Comparison of ENCODE assay signal across 1 cellular context in genomic region chr5:150846651-150847333, GRCh38.
A peak's percentile ranks its signal among the peaks of the same experiment; 100 is the strongest.
TF ChIP-seq lines count a peak whose summit lies in the region.

No MANE protein-coding gene starts in this region.

TF ChIP-seq in HepG2, 621 proteins besides CTCF, POLR2A, EP300 and RAD21 (continued from another document and continues in another):
- TF ChIP-seq ZNF709 (CRISPR knock-in tag; IDR thresholded peaks at IDR 0.05) = peak; percentile 54; the same call in 1 of the 2 replicates
- no peak for TF ChIP-seq ZNF496 (CRISPR knock-in tag; IDR thresholded peaks at IDR 0.05; ENCODE audit: insufficient replicate concordance)
- TF ChIP-seq ZNF451 (CRISPR knock-in tag; IDR thresholded peaks at IDR 0.05) = no peak
- TF ChIP-seq ZNF547 (CRISPR knock-in tag; IDR thresholded peaks at IDR 0.05) = no peak
- TF ChIP-seq HMGA1 (CRISPR knock-in tag; conservative IDR thresholded peaks at IDR 0.05) = no peak
- no peak for TF ChIP-seq BCLAF1 (IDR thresholded peaks at IDR 0.05)
- TF ChIP-seq ZBTB40 (IDR thresholded peaks at IDR 0.05) = no peak
- no peak for TF ChIP-seq ZBTB40 (CRISPR knock-in tag; IDR thresholded peaks at IDR 0.05)
- no peak for TF ChIP-seq LCORL (IDR thresholded peaks at IDR 0.05)
- TF ChIP-seq LCORL (CRISPR knock-in tag; IDR thresholded peaks at IDR 0.05) = no peak
- no peak for TF ChIP-seq ZNF704 (CRISPR knock-in tag; IDR thresholded peaks at IDR 0.05; ENCODE audit: borderline replicate concordance)
- 0 out of 2 replicates have a peak, but pooled peaks have one; percentile 22 for TF ChIP-seq ZNF12 (CRISPR knock-in tag; IDR thresholded peaks at IDR 0.05)
- no peak for TF ChIP-seq MED13 (CRISPR knock-in tag; IDR thresholded peaks at IDR 0.05)
- TF ChIP-seq ZNF639 (CRISPR knock-in tag; conservative IDR thresholded peaks at IDR 0.05) = no peak
- no peak for TF ChIP-seq RELA (CRISPR knock-in tag; IDR thresholded peaks at IDR 0.05)
- TF ChIP-seq KLF13 (CRISPR knock-in tag; IDR thresholded peaks at IDR 0.05) = no peak
- TF ChIP-seq ATF2 (CRISPR knock-in tag; IDR thresholded peaks at IDR 0.05) = peak; percentile 75; the same call in 1 of the 2 replicates
- TF ChIP-seq REPIN1 (CRISPR knock-in tag; IDR thresholded peaks at IDR 0.05; ENCODE audit: borderline replicate concordance, low read depth) = peak; percentile 71; the same call in 1 of the 2 replicates
- no peak for TF ChIP-seq FOXA1 (IDR thresholded peaks at IDR 0.05)
- TF ChIP-seq FOXA1 (CRISPR knock-in tag; IDR thresholded peaks at IDR 0.05) = 0 out of 2 replicates have a peak, but pooled peaks have one; percentile 27
- TF ChIP-seq GTF3A (CRISPR knock-in tag; conservative IDR thresholded peaks at IDR 0.05) = no peak
- TF ChIP-seq ZNF263 (CRISPR knock-in tag; IDR thresholded peaks at IDR 0.05) = peak; percentile 57; the same call in 1 of the 2 replicates
- no peak for TF ChIP-seq ZNF280B (CRISPR knock-in tag; IDR thresholded peaks at IDR 0.05; ENCODE audit: borderline replicate concordance)
- TF ChIP-seq HNF1B (CRISPR knock-in tag; IDR thresholded peaks at IDR 0.05) = 0 out of 2 replicates have a peak, but pooled peaks have one; percentile 35
- no peak for TF ChIP-seq SNAPC5 (CRISPR knock-in tag; IDR thresholded peaks at IDR 0.05; ENCODE audit: borderline replicate concordance)
- TF ChIP-seq JUN (CRISPR knock-in tag; IDR thresholded peaks at IDR 0.05) = peak; percentile 75; the same call in 1 of the 2 replicates
- no peak for TF ChIP-seq PHF20 (CRISPR knock-in tag; IDR thresholded peaks at IDR 0.05)
- 0 out of 2 replicates have a peak, but pooled peaks have one; percentile 35 for TF ChIP-seq TBX3 (IDR thresholded peaks at IDR 0.05; ENCODE audit: borderline replicate concordance)
- 0 out of 2 replicates have a peak, but pooled peaks have one; percentile 21 for TF ChIP-seq TFE3 (CRISPR knock-in tag; IDR thresholded peaks at IDR 0.05)
- TF ChIP-seq ZNF572 (CRISPR knock-in tag; IDR thresholded peaks at IDR 0.05) = no peak
- peak; percentile 63; the same call in 1 of the 2 replicates for TF ChIP-seq SMC3 (IDR thresholded peaks at IDR 0.05; ENCODE audit: low read length)
- 0 out of 2 replicates have a peak, but pooled peaks have one; percentile 17 for TF ChIP-seq FOSL2 (CRISPR knock-in tag; IDR thresholded peaks at IDR 0.05)
- TF ChIP-seq MIXL1 (CRISPR knock-in tag; IDR thresholded peaks at IDR 0.05) = peak; percentile 47; the same call in 1 of the 2 replicates
